In the genomic region with DNA sequence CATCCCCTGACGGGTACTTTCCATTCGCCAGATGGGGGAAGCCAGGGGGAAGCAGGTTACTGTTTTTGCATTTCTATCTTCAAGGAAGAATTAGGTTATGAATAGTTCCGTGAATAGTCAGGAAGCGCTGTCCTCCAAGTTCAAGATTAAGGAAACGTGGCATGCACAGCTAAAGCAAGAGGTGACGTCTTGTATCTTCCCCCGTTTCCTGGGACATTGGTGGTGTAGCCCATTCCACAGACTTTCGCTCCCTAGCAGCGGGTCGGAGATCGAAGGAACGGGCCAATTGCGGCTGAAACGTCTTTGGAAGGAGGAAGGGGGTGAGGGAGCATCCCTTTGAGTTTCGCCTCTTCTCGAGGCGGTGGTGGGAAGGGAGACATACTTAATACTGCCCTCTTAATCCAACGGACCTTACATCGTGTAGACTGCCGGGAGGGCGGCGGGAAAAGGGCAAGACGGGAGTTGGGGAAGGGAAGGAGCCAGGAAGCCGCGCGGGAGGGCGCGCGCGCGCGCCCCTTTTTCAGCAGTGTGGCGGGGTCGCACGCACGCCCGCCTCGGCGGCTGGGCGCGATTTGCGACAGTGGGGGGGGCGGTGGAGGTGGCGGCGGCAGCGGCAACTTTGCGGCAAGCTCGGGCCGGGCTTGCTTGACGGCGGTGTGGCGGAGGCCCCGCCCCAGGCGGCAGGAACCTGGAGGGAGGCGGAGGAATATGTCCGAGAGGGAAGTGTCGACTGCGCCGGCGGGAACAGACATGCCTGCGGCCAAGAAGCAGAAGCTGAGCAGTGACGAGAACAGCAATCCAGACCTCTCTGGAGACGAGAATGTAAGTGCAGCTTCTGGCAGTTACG, we compare ENCODE assay signal across 1 cellular context.
TF ChIP-seq lines count a peak whose summit lies in the region.

A gene with protein sequence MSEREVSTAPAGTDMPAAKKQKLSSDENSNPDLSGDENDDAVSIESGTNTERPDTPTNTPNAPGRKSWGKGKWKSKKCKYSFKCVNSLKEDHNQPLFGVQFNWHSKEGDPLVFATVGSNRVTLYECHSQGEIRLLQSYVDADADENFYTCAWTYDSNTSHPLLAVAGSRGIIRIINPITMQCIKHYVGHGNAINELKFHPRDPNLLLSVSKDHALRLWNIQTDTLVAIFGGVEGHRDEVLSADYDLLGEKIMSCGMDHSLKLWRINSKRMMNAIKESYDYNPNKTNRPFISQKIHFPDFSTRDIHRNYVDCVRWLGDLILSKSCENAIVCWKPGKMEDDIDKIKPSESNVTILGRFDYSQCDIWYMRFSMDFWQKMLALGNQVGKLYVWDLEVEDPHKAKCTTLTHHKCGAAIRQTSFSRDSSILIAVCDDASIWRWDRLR (plus strand): TSS at position 232 of the 847 bp plus-strand sequence. CDS start 477 bp downstream, at position 709.

TF ChIP-seq in GM12878, 131 proteins besides CTCF, POLR2A, EP300 and RAD21 (continued from another document and continues in another):
- TF ChIP-seq, protein P1, sequence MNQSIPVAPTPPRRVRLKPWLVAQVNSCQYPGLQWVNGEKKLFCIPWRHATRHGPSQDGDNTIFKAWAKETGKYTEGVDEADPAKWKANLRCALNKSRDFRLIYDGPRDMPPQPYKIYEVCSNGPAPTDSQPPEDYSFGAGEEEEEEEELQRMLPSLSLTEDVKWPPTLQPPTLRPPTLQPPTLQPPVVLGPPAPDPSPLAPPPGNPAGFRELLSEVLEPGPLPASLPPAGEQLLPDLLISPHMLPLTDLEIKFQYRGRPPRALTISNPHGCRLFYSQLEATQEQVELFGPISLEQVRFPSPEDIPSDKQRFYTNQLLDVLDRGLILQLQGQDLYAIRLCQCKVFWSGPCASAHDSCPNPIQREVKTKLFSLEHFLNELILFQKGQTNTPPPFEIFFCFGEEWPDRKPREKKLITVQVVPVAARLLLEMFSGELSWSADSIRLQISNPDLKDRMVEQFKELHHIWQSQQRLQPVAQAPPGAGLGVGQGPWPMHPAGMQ (IDR thresholded peaks at IDR 0.05; ENCODE audit: borderline replicate concordance): no peak
- TF ChIP-seq RELA (IDR thresholded peaks at IDR 0.05; ENCODE audit: borderline replicate concordance, partially characterized antibody) (peak; percentile 77), JUND (IDR thresholded peaks at IDR 0.05; ENCODE audit: low read depth, low read length) (peak; percentile 99), FOXM1 (IDR thresholded peaks at IDR 0.05; ENCODE audit: low read depth, low read length) (peak; percentile 70), BCL11A (IDR thresholded peaks at IDR 0.05; ENCODE audit: low read depth, low read length) (no peak), ZZZ3 (IDR thresholded peaks at IDR 0.05; ENCODE audit: control insufficient read depth, insufficient read length, low read depth) (no peak), CEBPB (IDR thresholded peaks at IDR 0.05; ENCODE audit: borderline replicate concordance in 1 of 2, low read depth in 2 of 2, low read length in 2 of 2) (no peak), SPI1 (IDR thresholded peaks at IDR 0.05; ENCODE audit: borderline replicate concordance, insufficient read depth, low read depth, low read length) (peak; percentile 60; the same call in 1 of the 2 replicates), NFIC (IDR thresholded peaks at IDR 0.05; ENCODE audit: low read depth, low read length) (peak; percentile 73), NRF1 (conservative IDR thresholded peaks at IDR 0.05; ENCODE audit: low read depth, low read length) (peak; percentile 92; the same call in 1 of the 2 replicates), MEF2B (IDR thresholded peaks at IDR 0.05; ENCODE audit: partially characterized antibody, poor library complexity, severe bottlenecking) (no peak), SMAD5 (IDR thresholded peaks at IDR 0.05; ENCODE audit: low read depth) (peak; percentile 83), NFYA (IDR thresholded peaks at IDR 0.05; ENCODE audit: borderline replicate concordance, low read depth, low read length) (no peak), LARP7 (IDR thresholded peaks at IDR 0.05) (peak; percentile 76), CHD2 (IDR thresholded peaks at IDR 0.05; ENCODE audit: borderline replicate concordance, low read depth, low read length) (peak; percentile 79; the same call in 1 of the 2 replicates), DPF2 (IDR thresholded peaks at IDR 0.05) (0 out of 2 replicates have a peak, but pooled peaks have one; percentile 70), HDAC6 (IDR thresholded peaks at IDR 0.05; ENCODE audit: unreplicated experiment) (no peak), EZH2 (IDR thresholded peaks at IDR 0.05; ENCODE audit: borderline replicate concordance, control insufficient read depth, low read depth, low read length) (no peak), EED (IDR thresholded peaks at IDR 0.05; ENCODE audit: low read depth) (peak; percentile 94)
- TF ChIP-seq, protein P2, sequence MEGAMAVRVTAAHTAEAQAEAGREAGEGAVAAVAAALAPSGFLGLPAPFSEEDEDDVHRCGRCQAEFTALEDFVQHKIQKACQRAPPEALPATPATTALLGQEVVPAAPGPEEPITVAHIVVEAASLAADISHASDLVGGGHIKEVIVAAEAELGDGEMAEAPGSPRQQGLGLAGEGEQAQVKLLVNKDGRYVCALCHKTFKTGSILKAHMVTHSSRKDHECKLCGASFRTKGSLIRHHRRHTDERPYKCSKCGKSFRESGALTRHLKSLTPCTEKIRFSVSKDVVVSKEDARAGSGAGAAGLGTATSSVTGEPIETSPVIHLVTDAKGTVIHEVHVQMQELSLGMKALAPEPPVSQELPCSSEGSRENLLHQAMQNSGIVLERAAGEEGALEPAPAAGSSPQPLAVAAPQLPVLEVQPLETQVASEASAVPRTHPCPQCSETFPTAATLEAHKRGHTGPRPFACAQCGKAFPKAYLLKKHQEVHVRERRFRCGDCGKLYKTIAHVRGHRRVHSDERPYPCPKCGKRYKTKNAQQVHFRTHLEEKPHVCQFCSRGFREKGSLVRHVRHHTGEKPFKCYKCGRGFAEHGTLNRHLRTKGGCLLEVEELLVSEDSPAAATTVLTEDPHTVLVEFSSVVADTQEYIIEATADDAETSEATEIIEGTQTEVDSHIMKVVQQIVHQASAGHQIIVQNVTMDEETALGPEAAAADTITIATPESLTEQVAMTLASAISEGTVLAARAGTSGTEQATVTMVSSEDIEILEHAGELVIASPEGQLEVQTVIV (IDR thresholded peaks at IDR 0.05; ENCODE audit: borderline replicate concordance, partially characterized antibody): peak; percentile 100
- TF ChIP-seq, protein P3, sequence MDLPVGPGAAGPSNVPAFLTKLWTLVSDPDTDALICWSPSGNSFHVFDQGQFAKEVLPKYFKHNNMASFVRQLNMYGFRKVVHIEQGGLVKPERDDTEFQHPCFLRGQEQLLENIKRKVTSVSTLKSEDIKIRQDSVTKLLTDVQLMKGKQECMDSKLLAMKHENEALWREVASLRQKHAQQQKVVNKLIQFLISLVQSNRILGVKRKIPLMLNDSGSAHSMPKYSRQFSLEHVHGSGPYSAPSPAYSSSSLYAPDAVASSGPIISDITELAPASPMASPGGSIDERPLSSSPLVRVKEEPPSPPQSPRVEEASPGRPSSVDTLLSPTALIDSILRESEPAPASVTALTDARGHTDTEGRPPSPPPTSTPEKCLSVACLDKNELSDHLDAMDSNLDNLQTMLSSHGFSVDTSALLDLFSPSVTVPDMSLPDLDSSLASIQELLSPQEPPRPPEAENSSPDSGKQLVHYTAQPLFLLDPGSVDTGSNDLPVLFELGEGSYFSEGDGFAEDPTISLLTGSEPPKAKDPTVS (IDR thresholded peaks at IDR 0.05; ENCODE audit: low read depth, low read length): peak; percentile 54; the same call in 1 of the 2 replicates
- TF ChIP-seq, protein P4, sequence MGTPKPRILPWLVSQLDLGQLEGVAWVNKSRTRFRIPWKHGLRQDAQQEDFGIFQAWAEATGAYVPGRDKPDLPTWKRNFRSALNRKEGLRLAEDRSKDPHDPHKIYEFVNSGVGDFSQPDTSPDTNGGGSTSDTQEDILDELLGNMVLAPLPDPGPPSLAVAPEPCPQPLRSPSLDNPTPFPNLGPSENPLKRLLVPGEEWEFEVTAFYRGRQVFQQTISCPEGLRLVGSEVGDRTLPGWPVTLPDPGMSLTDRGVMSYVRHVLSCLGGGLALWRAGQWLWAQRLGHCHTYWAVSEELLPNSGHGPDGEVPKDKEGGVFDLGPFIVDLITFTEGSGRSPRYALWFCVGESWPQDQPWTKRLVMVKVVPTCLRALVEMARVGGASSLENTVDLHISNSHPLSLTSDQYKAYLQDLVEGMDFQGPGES (IDR thresholded peaks at IDR 0.05): peak; percentile 67; the same call in 1 of the 2 replicates
- TF ChIP-seq, protein P5, sequence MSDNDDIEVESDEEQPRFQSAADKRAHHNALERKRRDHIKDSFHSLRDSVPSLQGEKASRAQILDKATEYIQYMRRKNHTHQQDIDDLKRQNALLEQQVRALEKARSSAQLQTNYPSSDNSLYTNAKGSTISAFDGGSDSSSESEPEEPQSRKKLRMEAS (IDR thresholded peaks at IDR 0.05; ENCODE audit: low read depth, low read length): peak; percentile 29; the same call in 1 of the 2 replicates
- TF ChIP-seq, protein P6, sequence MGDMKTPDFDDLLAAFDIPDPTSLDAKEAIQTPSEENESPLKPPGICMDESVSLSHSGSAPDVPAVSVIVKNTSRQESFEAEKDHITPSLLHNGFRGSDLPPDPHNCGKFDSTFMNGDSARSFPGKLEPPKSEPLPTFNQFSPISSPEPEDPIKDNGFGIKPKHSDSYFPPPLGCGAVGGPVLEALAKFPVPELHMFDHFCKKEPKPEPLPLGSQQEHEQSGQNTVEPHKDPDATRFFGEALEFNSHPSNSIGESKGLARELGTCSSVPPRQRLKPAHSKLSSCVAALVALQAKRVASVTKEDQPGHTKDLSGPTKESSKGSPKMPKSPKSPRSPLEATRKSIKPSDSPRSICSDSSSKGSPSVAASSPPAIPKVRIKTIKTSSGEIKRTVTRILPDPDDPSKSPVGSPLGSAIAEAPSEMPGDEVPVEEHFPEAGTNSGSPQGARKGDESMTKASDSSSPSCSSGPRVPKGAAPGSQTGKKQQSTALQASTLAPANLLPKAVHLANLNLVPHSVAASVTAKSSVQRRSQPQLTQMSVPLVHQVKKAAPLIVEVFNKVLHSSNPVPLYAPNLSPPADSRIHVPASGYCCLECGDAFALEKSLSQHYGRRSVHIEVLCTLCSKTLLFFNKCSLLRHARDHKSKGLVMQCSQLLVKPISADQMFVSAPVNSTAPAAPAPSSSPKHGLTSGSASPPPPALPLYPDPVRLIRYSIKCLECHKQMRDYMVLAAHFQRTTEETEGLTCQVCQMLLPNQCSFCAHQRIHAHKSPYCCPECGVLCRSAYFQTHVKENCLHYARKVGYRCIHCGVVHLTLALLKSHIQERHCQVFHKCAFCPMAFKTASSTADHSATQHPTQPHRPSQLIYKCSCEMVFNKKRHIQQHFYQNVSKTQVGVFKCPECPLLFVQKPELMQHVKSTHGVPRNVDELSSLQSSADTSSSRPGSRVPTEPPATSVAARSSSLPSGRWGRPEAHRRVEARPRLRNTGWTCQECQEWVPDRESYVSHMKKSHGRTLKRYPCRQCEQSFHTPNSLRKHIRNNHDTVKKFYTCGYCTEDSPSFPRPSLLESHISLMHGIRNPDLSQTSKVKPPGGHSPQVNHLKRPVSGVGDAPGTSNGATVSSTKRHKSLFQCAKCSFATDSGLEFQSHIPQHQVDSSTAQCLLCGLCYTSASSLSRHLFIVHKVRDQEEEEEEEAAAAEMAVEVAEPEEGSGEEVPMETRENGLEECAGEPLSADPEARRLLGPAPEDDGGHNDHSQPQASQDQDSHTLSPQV (IDR thresholded peaks at IDR 0.05): peak; percentile 100
- TF ChIP-seq, protein P7, sequence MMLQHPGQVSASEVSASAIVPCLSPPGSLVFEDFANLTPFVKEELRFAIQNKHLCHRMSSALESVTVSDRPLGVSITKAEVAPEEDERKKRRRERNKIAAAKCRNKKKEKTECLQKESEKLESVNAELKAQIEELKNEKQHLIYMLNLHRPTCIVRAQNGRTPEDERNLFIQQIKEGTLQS (IDR thresholded peaks at IDR 0.05; ENCODE audit: borderline replicate concordance, extremely low read depth, low read depth, low read length): peak; percentile 94
- TF ChIP-seq, protein P8, sequence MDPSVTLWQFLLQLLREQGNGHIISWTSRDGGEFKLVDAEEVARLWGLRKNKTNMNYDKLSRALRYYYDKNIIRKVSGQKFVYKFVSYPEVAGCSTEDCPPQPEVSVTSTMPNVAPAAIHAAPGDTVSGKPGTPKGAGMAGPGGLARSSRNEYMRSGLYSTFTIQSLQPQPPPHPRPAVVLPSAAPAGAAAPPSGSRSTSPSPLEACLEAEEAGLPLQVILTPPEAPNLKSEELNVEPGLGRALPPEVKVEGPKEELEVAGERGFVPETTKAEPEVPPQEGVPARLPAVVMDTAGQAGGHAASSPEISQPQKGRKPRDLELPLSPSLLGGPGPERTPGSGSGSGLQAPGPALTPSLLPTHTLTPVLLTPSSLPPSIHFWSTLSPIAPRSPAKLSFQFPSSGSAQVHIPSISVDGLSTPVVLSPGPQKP (IDR thresholded peaks at IDR 0.05; ENCODE audit: low read depth, low read length): peak; percentile 22; the same call in 1 of the 2 replicates
- TF ChIP-seq, protein P9, sequence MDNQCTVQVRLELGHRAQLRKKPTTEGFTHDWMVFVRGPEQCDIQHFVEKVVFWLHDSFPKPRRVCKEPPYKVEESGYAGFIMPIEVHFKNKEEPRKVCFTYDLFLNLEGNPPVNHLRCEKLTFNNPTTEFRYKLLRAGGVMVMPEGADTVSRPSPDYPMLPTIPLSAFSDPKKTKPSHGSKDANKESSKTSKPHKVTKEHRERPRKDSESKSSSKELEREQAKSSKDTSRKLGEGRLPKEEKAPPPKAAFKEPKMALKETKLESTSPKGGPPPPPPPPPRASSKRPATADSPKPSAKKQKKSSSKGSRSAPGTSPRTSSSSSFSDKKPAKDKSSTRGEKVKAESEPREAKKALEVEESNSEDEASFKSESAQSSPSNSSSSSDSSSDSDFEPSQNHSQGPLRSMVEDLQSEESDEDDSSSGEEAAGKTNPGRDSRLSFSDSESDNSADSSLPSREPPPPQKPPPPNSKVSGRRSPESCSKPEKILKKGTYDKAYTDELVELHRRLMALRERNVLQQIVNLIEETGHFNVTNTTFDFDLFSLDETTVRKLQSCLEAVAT (IDR thresholded peaks at IDR 0.05): peak; percentile 86
- TF ChIP-seq, protein P10, sequence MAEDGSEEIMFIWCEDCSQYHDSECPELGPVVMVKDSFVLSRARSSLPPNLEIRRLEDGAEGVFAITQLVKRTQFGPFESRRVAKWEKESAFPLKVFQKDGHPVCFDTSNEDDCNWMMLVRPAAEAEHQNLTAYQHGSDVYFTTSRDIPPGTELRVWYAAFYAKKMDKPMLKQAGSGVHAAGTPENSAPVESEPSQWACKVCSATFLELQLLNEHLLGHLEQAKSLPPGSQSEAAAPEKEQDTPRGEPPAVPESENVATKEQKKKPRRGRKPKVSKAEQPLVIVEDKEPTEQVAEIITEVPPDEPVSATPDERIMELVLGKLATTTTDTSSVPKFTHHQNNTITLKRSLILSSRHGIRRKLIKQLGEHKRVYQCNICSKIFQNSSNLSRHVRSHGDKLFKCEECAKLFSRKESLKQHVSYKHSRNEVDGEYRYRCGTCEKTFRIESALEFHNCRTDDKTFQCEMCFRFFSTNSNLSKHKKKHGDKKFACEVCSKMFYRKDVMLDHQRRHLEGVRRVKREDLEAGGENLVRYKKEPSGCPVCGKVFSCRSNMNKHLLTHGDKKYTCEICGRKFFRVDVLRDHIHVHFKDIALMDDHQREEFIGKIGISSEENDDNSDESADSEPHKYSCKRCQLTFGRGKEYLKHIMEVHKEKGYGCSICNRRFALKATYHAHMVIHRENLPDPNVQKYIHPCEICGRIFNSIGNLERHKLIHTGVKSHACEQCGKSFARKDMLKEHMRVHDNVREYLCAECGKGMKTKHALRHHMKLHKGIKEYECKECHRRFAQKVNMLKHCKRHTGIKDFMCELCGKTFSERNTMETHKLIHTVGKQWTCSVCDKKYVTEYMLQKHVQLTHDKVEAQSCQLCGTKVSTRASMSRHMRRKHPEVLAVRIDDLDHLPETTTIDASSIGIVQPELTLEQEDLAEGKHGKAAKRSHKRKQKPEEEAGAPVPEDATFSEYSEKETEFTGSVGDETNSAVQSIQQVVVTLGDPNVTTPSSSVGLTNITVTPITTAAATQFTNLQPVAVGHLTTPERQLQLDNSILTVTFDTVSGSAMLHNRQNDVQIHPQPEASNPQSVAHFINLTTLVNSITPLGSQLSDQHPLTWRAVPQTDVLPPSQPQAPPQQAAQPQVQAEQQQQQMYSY (CRISPR knock-in tag; IDR thresholded peaks at IDR 0.05): peak; percentile 36; the same call in 1 of the 2 replicates
